In genomic region chr20:35954200-35954906, GRCh38 we compare ENCODE assay signal across 8 cellular contexts. TPM values are rescaled to one million over a fixed set of nuclear protein-coding genes. Genes with fewer than 3 reads are reported as not detected.
A peak's percentile ranks its signal among the peaks of the same experiment; 100 is the strongest.
DNase-seq lines count a peak whose midpoint lies in the region; ATAC-seq, FAIRE-seq and TF ChIP-seq lines count a peak whose summit lies in the region.

Gene SCAND1, minus strand, starts transcription at chr20:35954502. Its CDS starts 218 bp downstream, at chr20:35954284.

- peak within 1 kb of the TSS; percentile 95 for H3K14ac ChIP-seq in trophoblast cell (ENCODE audit: low read length)

- peak within 1 kb of the TSS; percentile 65 for H2BK120ac ChIP-seq in trophoblast cell (ENCODE audit: insufficient read depth, low read length, poor library complexity)

- H3K4me3 ChIP-seq in adipocyte (ENCODE audit: low read length) (peak within 1 kb of the TSS; percentile 95), cardiac muscle cell (peak within 1 kb of the TSS; percentile 83), trophoblast cell (ENCODE audit: low read depth, low read length) (peak within 1 kb of the TSS; percentile 89), transverse colon (peak within 1 kb of the TSS; percentile 84 to 96 (median 93))

- H3K4me1 ChIP-seq in adipocyte (ENCODE audit: control insufficient read depth, insufficient read depth, low read length), result peaks cover 24% of the 10 kb centered on the region
- H3K4me1 ChIP-seq in cardiac muscle cell (ENCODE audit: low read depth), result peaks cover 16% of the 10 kb centered on the region
- peaks cover 4% of the 10 kb centered on the region in 2 experiments for H3K4me1 ChIP-seq in trophoblast cell (ENCODE audit: control insufficient read depth in 1 of 2, insufficient read depth in 2 of 2, low read length in 2 of 2)
- peaks cover 21 to 31% (median 26%) of the 10 kb centered on the region in 4 donors for H3K4me1 ChIP-seq in transverse colon

- peak; percentile 95 for TF ChIP-seq POLR2A in GM12891 (IDR thresholded peaks at IDR 0.05; ENCODE audit: low read depth, low read length)
- TF ChIP-seq POLR2A in transverse colon (IDR thresholded peaks at IDR 0.05), result peak; percentile 96

- peaks cover 15% of the 10 kb centered on the region for H3K79me2 ChIP-seq in trophoblast cell (ENCODE audit: control insufficient read depth, insufficient read depth, low read length, poor library complexity)

- peak; percentile 85 for ATAC-seq in HG02840 (IDR thresholded peaks at IDR 0.05; ENCODE audit: low FRiP score, unreplicated experiment)

- H3K4ac ChIP-seq in trophoblast cell (ENCODE audit: low read depth, low read length), result peak within 1 kb of the TSS; percentile 70

- H4K8ac ChIP-seq in trophoblast cell (ENCODE audit: low read depth, low read length), result peak within 1 kb of the TSS; percentile 89

- H3K27ac ChIP-seq in cardiac muscle cell, result peak within 1 kb of the TSS; percentile 99
- H3K27ac ChIP-seq in trophoblast cell (ENCODE audit: low read depth, low read length), result peak within 1 kb of the TSS; percentile 99
- H3K27ac ChIP-seq in transverse colon, result peak within 1 kb of the TSS; percentile 98 to 100 (median 99)

- peak within 1 kb of the TSS; percentile 57 for H2AK5ac ChIP-seq in trophoblast cell (ENCODE audit: low read length)

- H3K36me3 ChIP-seq in adipocyte (ENCODE audit: control insufficient read depth, insufficient read depth, low read length, severe bottlenecking) (no peaks in the 10 kb centered on the region), cardiac muscle cell (no peaks in the 10 kb centered on the region), trophoblast cell (ENCODE audit: control insufficient read depth in 1 of 2, insufficient read depth in 2 of 2, low read length in 2 of 2) (no peaks in the 10 kb centered on the region), transverse colon (no peaks in the 10 kb centered on the region)

- in situ Hi-C loops in transverse colon (cut with MboI; ENCODE audit: low pct_ligation_motif_present in 1 of 4, low pct_unique_long_range_greater_than_20kb in 1 of 4, low sequenced_read_pairs in 3 of 4), result no loop called here

- DNase-seq in GM12891 (ENCODE audit: insufficient read length, low spot score) (peak; percentile 90), NCI-H1436 (lab: John Stamatoyannopoulos, UW) (peak; percentile 96), T follicular helper cell (ENCODE audit: low read depth) (peak; percentile 94), adipocyte (ENCODE audit: low read depth) (peak; percentile 99), cardiac muscle cell (ENCODE audit: low read depth in 1 of 2, low spot score in 1 of 2) (peak; percentile 97 to 98), trophoblast cell (peak; percentile 99 to 100), transverse colon (peak; percentile 96)

- intact Hi-C loops in transverse colon (cut with DNase I; ENCODE audit: low total_unique reads), result no loop called here

- TF ChIP-seq CTCF in cardiac muscle cell (IDR thresholded peaks at IDR 0.05; ENCODE audit: low read depth, low read length) (peak; percentile 98), transverse colon (IDR thresholded peaks at IDR 0.05) (peak; percentile 82 to 98 (median 93))

- peak within 1 kb of the TSS; percentile 90 for H2BK5ac ChIP-seq in trophoblast cell (ENCODE audit: low read depth, low read length, poor library complexity)

- H3K23ac ChIP-seq in trophoblast cell (ENCODE audit: low read length), result peak within 1 kb of the TSS; percentile 2

- FAIRE-seq in GM12891 (lab: Jason Lieb, UNC), result peak; percentile 97

- peak within 1 kb of the TSS; percentile 87 for H4K12ac ChIP-seq in trophoblast cell (ENCODE audit: low read depth, low read length)

- peak within 1 kb of the TSS; percentile 95 for H2AFZ ChIP-seq in trophoblast cell (ENCODE audit: insufficient read depth, low read length, poor library complexity)

- peaks cover 12% of the 10 kb centered on the region for H3K79me1 ChIP-seq in trophoblast cell (ENCODE audit: low read length)

- H3K9ac ChIP-seq in adipocyte (ENCODE audit: low read length) (peak within 1 kb of the TSS; percentile 99), trophoblast cell (ENCODE audit: low read length) (peak within 1 kb of the TSS; percentile 94)

- no CpG with 5 or more reads among the region's 76 CpGs for WGBS in trophoblast cell (ENCODE audit: extremely low coverage, insufficient coverage, insufficient read length)
- 0% methylated on average over 56 of the region's 76 CpGs; no CpG with 5 or more reads in 1 of the 2 donors for WGBS in transverse colon (ENCODE audit: low coverage in 1 of 2), 2 donors

- no peaks in the 10 kb centered on the region for H3K27me3 ChIP-seq in adipocyte (replicated peaks; ENCODE audit: control insufficient read depth, insufficient read depth, low read length)
- H3K27me3 ChIP-seq in cardiac muscle cell, result no peaks in the 10 kb centered on the region
- no peaks in the 10 kb centered on the region for H3K27me3 ChIP-seq in trophoblast cell (ENCODE audit: insufficient read depth, low read length)
- no peaks in the 10 kb centered on the region for H3K27me3 ChIP-seq in transverse colon

- H4K91ac ChIP-seq in trophoblast cell (ENCODE audit: low read depth, low read length), result peak within 1 kb of the TSS; percentile 93

- TF ChIP-seq EP300 in transverse colon (IDR thresholded peaks at IDR 0.05; ENCODE audit: low read depth), result no peak

- H3K4me2 ChIP-seq in trophoblast cell (ENCODE audit: low read length), result peak within 1 kb of the TSS; percentile 96

- no peak within 1 kb of the TSS for H2BK12ac ChIP-seq in trophoblast cell (ENCODE audit: low read length)

- peak within 1 kb of the TSS; percentile 71 for H3K18ac ChIP-seq in trophoblast cell (ENCODE audit: low read length)

- no peaks in the 10 kb centered on the region for H3K9me3 ChIP-seq in adipocyte (ENCODE audit: control insufficient read depth, low read length)
- H3K9me3 ChIP-seq in cardiac muscle cell (ENCODE audit: low read depth), result no peaks in the 10 kb centered on the region
- no peaks in the 10 kb centered on the region for H3K9me3 ChIP-seq in trophoblast cell (ENCODE audit: insufficient read depth, low read depth, low read length)
- no peaks in the 10 kb centered on the region for H3K9me3 ChIP-seq in transverse colon

TF ChIP-seq in GM12891, 5 proteins besides CTCF, POLR2A, EP300 and RAD21:
- TF ChIP-seq POU2F2 (IDR thresholded peaks at IDR 0.05; ENCODE audit: low read depth, low read length), result peak; percentile 78; the same call in 1 of the 2 replicates
- TF ChIP-seq PAX5 (IDR thresholded peaks at IDR 0.05; ENCODE audit: insufficient read depth, low read length, severe bottlenecking), result peak; percentile 67
- TF ChIP-seq SPI1 (IDR thresholded peaks at IDR 0.05; ENCODE audit: low read depth, low read length), result no peak
- TF ChIP-seq TAF1 (IDR thresholded peaks at IDR 0.05; ENCODE audit: low read depth, low read length), result peak; percentile 95
- peak; percentile 95 for TF ChIP-seq POLR2AphosphoS5 (IDR thresholded peaks at IDR 0.05; ENCODE audit: low read depth, low read length)
TF ChIP-seq in GM12891: peak in this region for 4.

RNA-seq across cellular contexts. Expression of gene SCAND1, which starts in this region (rescaled TPM):
- polyA plus RNA-seq in GM12891 (2012; ENCODE audit: low read depth, missing spikeins), result 39.2 TPM
- total RNA-seq in cardiac muscle cell (138 and 197 TPM in 2 replicates), transverse colon (100 to 1,000 TPM in 3 of 4 donors, 10 to 100 TPM in 1; 80.8 to 152 (median 109) TPM)
- 201 and 218 TPM in 2 replicates for polyA plus RNA-seq in cardiac muscle cell
- polyA plus RNA-seq in trophoblast cell (2013), result 59.4 and 60.8 TPM in 2 replicates

Comparison
In these comparisons a context has a peak if more than half of its experiments do, and no peak if none do; other contexts are left out.
1. Peak in every context shown above with its lines: DNase-seq, ATAC-seq, H3K4me3 ChIP-seq and H3K27ac ChIP-seq.